23 cellular contexts compared by ENCODE assay signal in genomic region chr2:11758187-11758586, GRCh38. TPM values are rescaled to one million over a fixed set of nuclear protein-coding genes. Genes with fewer than 3 reads are reported as not detected.
DNase-seq lines count a peak whose midpoint lies in the region; ATAC-seq and TF ChIP-seq lines count a peak whose summit lies in the region.
"Had no signal": no experiment of that assay in that cellular context is flagged by ENCODE, and none has a peak within 500 bp of the region (broad histone marks: within the 10 kb centered on the region; RNA-seq: fewer than 3 reads in every experiment).

No MANE protein-coding gene starts in this region.

- H3K27ac Mint-ChIP-seq in stimulated activated naive CD8-positive, alpha-beta T cell treated with anti-CD3 and anti-CD28 coated beads, Interleukin-15, Interleukin-2, amounts not matched to agents 100 ng/mL and 50 ng/mL, for 24 hours: peak overlapping the region; percentile 86
- peak overlapping the region in 1 of 2 donors; percentile 55 for H3K27ac Mint-ChIP-seq in stimulated activated naive CD8-positive, alpha-beta T cell treated with anti-CD3 and anti-CD28 coated beads, Interleukin-15, amount 100 ng/mL, for 72 hours
- H3K27ac Mint-ChIP-seq in endothelial cell (ENCODE audit: unreplicated experiment): no peak overlapping the region
- H3K27ac Mint-ChIP-seq in stimulated activated memory B cell treated with anti-CD40 and anti-IgM and Interleukin-4, amounts not matched to agents 10 μg/mL and 1 μg/mL and 100 μg/mL, for 72 hours: peak overlapping the region; percentile 75
- H3K27ac Mint-ChIP-seq: HFFc6 had no signal

- H3K9me3 ChIP-seq in Karpas-422 (ENCODE audit: low read length) (no peaks in the 10 kb centered on the region), SJCRH30 (replicated peaks) (peaks cover 7% of the 10 kb centered on the region)
- H3K9me3 ChIP-seq: breast epithelium, Caco-2, heart right ventricle, ovary, upper lobe of left lung had no signal

- H3K4me3 ChIP-seq in Karpas-422 (ENCODE audit: low read length): no peak overlapping the region
- H3K4me3 ChIP-seq in SJCRH30: no peak overlapping the region
- H3K4me3 ChIP-seq: breast epithelium, heart right ventricle, ovary, upper lobe of left lung had no signal

- no peaks in the 10 kb centered on the region for H3K9me3 Mint-ChIP-seq in stimulated activated naive CD8-positive, alpha-beta T cell treated with anti-CD3 and anti-CD28 coated beads, Interleukin-15, Interleukin-2, amounts not matched to agents 100 ng/mL and 50 ng/mL, for 24 hours
- H3K9me3 Mint-ChIP-seq in stimulated activated naive CD8-positive, alpha-beta T cell treated with anti-CD3 and anti-CD28 coated beads, Interleukin-15, amount 100 ng/mL, for 72 hours: no peaks in the 10 kb centered on the region
- no peaks in the 10 kb centered on the region for H3K9me3 Mint-ChIP-seq in endothelial cell (ENCODE audit: unreplicated experiment)
- H3K9me3 Mint-ChIP-seq in stimulated activated memory B cell treated with anti-CD40 and anti-IgM and Interleukin-4, amounts not matched to agents 10 μg/mL and 1 μg/mL and 100 μg/mL, for 72 hours: no peaks in the 10 kb centered on the region
- H3K9me3 Mint-ChIP-seq: HFFc6; naive thymus-derived CD8-positive, alpha-beta T cell had no signal

- H3K27me3 ChIP-seq in Karpas-422 (ENCODE audit: low read length): no peaks in the 10 kb centered on the region
- no peaks in the 10 kb centered on the region for H3K27me3 ChIP-seq in SJCRH30
- H3K27me3 ChIP-seq: breast epithelium, heart right ventricle, ovary, upper lobe of left lung had no signal

- H4K20me1 ChIP-seq in Karpas-422 (ENCODE audit: insufficient read depth, low read depth, low read length): peaks cover 25% of the 10 kb centered on the region

- no peak overlapping the region for H3K9ac ChIP-seq in Karpas-422 (ENCODE audit: low read length)

- H3K4me2 ChIP-seq in Karpas-422 (ENCODE audit: low read depth, low read length, poor library complexity, severe bottlenecking): no peak overlapping the region

- DNase-seq in DMS53 (lab: John Stamatoyannopoulos, UW) (peak; percentile 6), DMS53 treated with DMSO at 0.1 percent for 48 hours (lab: John Stamatoyannopoulos, UW; ENCODE audit: unreplicated experiment) (no peak), endothelial cell (ENCODE audit: low spot score) (no peak), Karpas-422 (no peak), SJCRH30 (no peak)
- DNase-seq in stimulated activated naive CD8-positive, alpha-beta T cell treated with anti-CD3 and anti-CD28 coated beads, Interleukin-15, amount 100 ng/mL, for 72 hours: no peak
- DNase-seq: activated CD4-positive, alpha-beta T cell treated with anti-CD3 and anti-CD28 coated beads, Interleukin-2, amount 50 U/mL, for 48 hours; amniotic stem cell; Caco-2; heart right ventricle; HFFc6; naive thymus-derived CD8-positive, alpha-beta T cell; NCI-H1105; NCI-H2107; NCI-H510A; ovary; right cardiac atrium; SIG-M5; T-helper 2 cell; upper lobe of left lung had no signal

- no peaks in the 10 kb centered on the region for H3K9me2 ChIP-seq in Karpas-422 (replicated peaks; ENCODE audit: insufficient read depth, low read length)

- peaks cover 26% of the 10 kb centered on the region for H3K36me3 Mint-ChIP-seq in stimulated activated naive CD8-positive, alpha-beta T cell treated with anti-CD3 and anti-CD28 coated beads, Interleukin-15, Interleukin-2, amounts not matched to agents 100 ng/mL and 50 ng/mL, for 24 hours (ENCODE audit: low read depth)
- H3K36me3 Mint-ChIP-seq in endothelial cell (ENCODE audit: low read depth, unreplicated experiment): peaks cover 18% of the 10 kb centered on the region
- peaks cover 22% of the 10 kb centered on the region for H3K36me3 Mint-ChIP-seq in stimulated activated memory B cell treated with anti-CD40 and anti-IgM and Interleukin-4, amounts not matched to agents 10 μg/mL and 1 μg/mL and 100 μg/mL, for 72 hours

- H3K27me3 Mint-ChIP-seq in stimulated activated naive CD8-positive, alpha-beta T cell treated with anti-CD3 and anti-CD28 coated beads, Interleukin-15, Interleukin-2, amounts not matched to agents 100 ng/mL and 50 ng/mL, for 24 hours: no peaks in the 10 kb centered on the region
- no peaks in the 10 kb centered on the region for H3K27me3 Mint-ChIP-seq in stimulated activated naive CD8-positive, alpha-beta T cell treated with anti-CD3 and anti-CD28 coated beads, Interleukin-15, amount 100 ng/mL, for 72 hours
- H3K27me3 Mint-ChIP-seq in endothelial cell (ENCODE audit: unreplicated experiment): no peaks in the 10 kb centered on the region
- no peaks in the 10 kb centered on the region for H3K27me3 Mint-ChIP-seq in stimulated activated memory B cell treated with anti-CD40 and anti-IgM and Interleukin-4, amounts not matched to agents 10 μg/mL and 1 μg/mL and 100 μg/mL, for 72 hours
- H3K27me3 Mint-ChIP-seq: naive thymus-derived CD8-positive, alpha-beta T cell had no signal

- no peaks in the 10 kb centered on the region for H3K79me2 ChIP-seq in Karpas-422 (ENCODE audit: low read length)

- H3K4me1 ChIP-seq in Karpas-422 (ENCODE audit: low read length): peaks cover 34% of the 10 kb centered on the region
- no peaks in the 10 kb centered on the region for H3K4me1 ChIP-seq in SJCRH30

- no peak overlapping the region for H2AFZ ChIP-seq in Karpas-422 (ENCODE audit: low read length)

- peaks cover 81% of the 10 kb centered on the region for H3K4me1 Mint-ChIP-seq in stimulated activated naive CD8-positive, alpha-beta T cell treated with anti-CD3 and anti-CD28 coated beads, Interleukin-15, Interleukin-2, amounts not matched to agents 100 ng/mL and 50 ng/mL, for 24 hours (ENCODE audit: low read depth)
- peaks cover 88% of the 10 kb centered on the region for H3K4me1 Mint-ChIP-seq in stimulated activated naive CD8-positive, alpha-beta T cell treated with anti-CD3 and anti-CD28 coated beads, Interleukin-15, amount 100 ng/mL, for 72 hours
- H3K4me1 Mint-ChIP-seq in endothelial cell (ENCODE audit: unreplicated experiment): peaks cover 9% of the 10 kb centered on the region
- H3K4me1 Mint-ChIP-seq in stimulated activated memory B cell treated with anti-CD40 and anti-IgM and Interleukin-4, amounts not matched to agents 10 μg/mL and 1 μg/mL and 100 μg/mL, for 72 hours: peaks cover 71% of the 10 kb centered on the region

- no peak overlapping the region for H3K4me3 Mint-ChIP-seq in stimulated activated naive CD8-positive, alpha-beta T cell treated with anti-CD3 and anti-CD28 coated beads, Interleukin-15, Interleukin-2, amounts not matched to agents 100 ng/mL and 50 ng/mL, for 24 hours
- H3K4me3 Mint-ChIP-seq in stimulated activated naive CD8-positive, alpha-beta T cell treated with anti-CD3 and anti-CD28 coated beads, Interleukin-15, amount 100 ng/mL, for 72 hours: no peak overlapping the region
- H3K4me3 Mint-ChIP-seq in endothelial cell (ENCODE audit: unreplicated experiment): peak overlapping the region; percentile 12
- no peak overlapping the region for H3K4me3 Mint-ChIP-seq in stimulated activated memory B cell treated with anti-CD40 and anti-IgM and Interleukin-4, amounts not matched to agents 10 μg/mL and 1 μg/mL and 100 μg/mL, for 72 hours
- H3K4me3 Mint-ChIP-seq: HFFc6 had no signal

- no peaks in the 10 kb centered on the region for H3K36me3 ChIP-seq in Karpas-422 (ENCODE audit: insufficient read depth, low read length)
- H3K36me3 ChIP-seq in SJCRH30: peaks cover 4% of the 10 kb centered on the region; the same call in 1 of the 2 replicates
- H3K36me3 ChIP-seq: breast epithelium, ovary had no signal

- H3K27ac ChIP-seq in Karpas-422 (ENCODE audit: low read length) (no peak overlapping the region), SJCRH30 (no peak overlapping the region)
- H3K27ac ChIP-seq: breast epithelium, heart right ventricle, ovary, upper lobe of left lung had no signal

- ATAC-seq in stimulated activated naive CD8-positive, alpha-beta T cell treated with anti-CD3 and anti-CD28 coated beads, Interleukin-15, amount 100 ng/mL, for 72 hours: no peak
- no peak for ATAC-seq in stimulated activated memory B cell treated with anti-CD40 and anti-IgM and Interleukin-4, amounts not matched to agents 10 μg/mL and 1 μg/mL and 100 μg/mL, for 72 hours
- ATAC-seq: heart right ventricle; naive thymus-derived CD8-positive, alpha-beta T cell; right cardiac atrium had no signal

- no peak for TF ChIP-seq CTCF in endothelial cell (IDR thresholded peaks at IDR 0.05; ENCODE audit: unreplicated experiment)

RNA-seq across cellular contexts. Expression of gene LPIN1, which starts 11.8 kb away (rescaled TPM):
- total RNA-seq in endothelial cell (ENCODE audit: unreplicated experiment): 16.4 TPM
- total RNA-seq in Karpas-422 (2014; rRNA removed; shearing (Covaris generic); ENCODE audit: low replicate concordance): 4.9 and 10.8 TPM in 2 replicates
- 31.0 and 37.0 TPM in 2 replicates for total RNA-seq in SJCRH30 (2014; rRNA removed; shearing (Covaris generic))
